Comparison of ENCODE assay signal across 23 cellular contexts in the genomic region with DNA sequence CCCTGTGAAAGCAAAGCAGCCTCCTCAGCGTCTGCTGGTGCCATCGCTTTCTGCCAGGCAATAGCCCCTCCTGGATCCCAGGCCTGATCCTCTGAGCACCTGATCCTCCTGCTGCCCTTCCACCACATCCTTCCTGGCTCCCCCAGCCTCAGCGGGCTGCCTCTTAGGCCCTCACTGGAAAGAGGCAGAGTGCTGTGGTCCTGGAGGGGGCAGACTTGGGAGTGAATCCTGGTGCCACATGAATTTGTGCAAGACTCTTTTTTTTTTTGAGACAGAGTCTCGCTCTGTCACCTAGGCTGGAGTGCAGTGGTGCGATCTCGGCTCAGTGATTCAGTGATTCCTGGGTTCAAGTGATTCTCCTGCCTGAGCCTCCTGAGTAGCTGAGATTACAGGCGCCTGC. TPM values are rescaled to one million over a fixed set of nuclear protein-coding genes. Genes with fewer than 3 reads are reported as not detected.
A peak's percentile ranks its signal among the peaks of the same experiment; 100 is the strongest.
DNase-seq lines count a peak whose midpoint lies in the region; ATAC-seq, FAIRE-seq and TF ChIP-seq lines count a peak whose summit lies in the region.
"Had no signal": no experiment of that assay in that cellular context is flagged by ENCODE, and none has a peak within 500 bp of the region (broad histone marks: within the 10 kb centered on the region; RNA-seq: fewer than 3 reads in every experiment).

No MANE protein-coding gene starts in this region.

- H3K9me3 ChIP-seq in H1 (ENCODE audit: insufficient read depth in 2 of 2, low read depth in 1 of 2, low read length in 1 of 2) = no peaks in the 10 kb centered on the region
- H3K9me3 ChIP-seq: A549; BE2C; BLaER1 treated with 17β-estradiol and CSF1 and Interleukin-3, amounts not matched to agents 10 nM and 100 nM had no signal

- CTCF ChIA-PET in H1 (lab: Charles Lee; ENCODE audit: partially characterized antibody) = interaction anchor here (1.0 to 2.7 kb wide), 5 partner anchors 10 to 31 kb away, joined by 3 to 13 read pairs (median 4); a partner anchor contains a TSS

- H4K8ac ChIP-seq in H1 (ENCODE audit: extremely low read depth, insufficient read depth, low read length) = peak overlapping the region; percentile 2; the same call in 1 of the 2 replicates

- no peak overlapping the region for H2BK5ac ChIP-seq in H1 (ENCODE audit: low read depth, low read length)

- no peak for TF ChIP-seq EP300 in H1 (IDR thresholded peaks at IDR 0.05; ENCODE audit: borderline replicate concordance in 1 of 2, low read depth in 2 of 2, low read length in 2 of 2)

- no peaks in the 10 kb centered on the region for H3K23me2 ChIP-seq in H1 (ENCODE audit: low read depth, low read length)

- no peak overlapping the region for H2BK120ac ChIP-seq in H1 (replicated peaks; ENCODE audit: low read depth, low read length)

- no peak overlapping the region for H3K18ac ChIP-seq in H1 (ENCODE audit: extremely low read depth, low read length)

- H4K5ac ChIP-seq in H1 (ENCODE audit: insufficient read length, low read depth, low read length) = no peak overlapping the region

- peaks cover 14% of the 10 kb centered on the region for H3K4me1 Mint-ChIP-seq in activated CD4-positive, alpha-beta T cell treated with anti-CD3 and anti-CD28 coated beads, Interleukin-2, amount 10 ng/mL, durations not matched to agents 24 days and 14 days

- H3K9ac ChIP-seq in H1 (replicated peaks in 1 of 4; ENCODE audit: extremely low read depth in 1 of 4, low read depth in 3 of 4, low read length in 3 of 4) = no peak overlapping the region

- H2AFZ ChIP-seq in H1 (ENCODE audit: low read length) = no peak overlapping the region

- H3K27ac Mint-ChIP-seq in activated CD4-positive, alpha-beta T cell treated with anti-CD3 and anti-CD28 coated beads, Interleukin-2, amount 10 ng/mL, durations not matched to agents 24 days and 14 days = no peak overlapping the region
- H3K27ac Mint-ChIP-seq: CD4-positive, alpha-beta T cell had no signal

- H3K27me3 ChIP-seq in H7 (ENCODE audit: control insufficient read depth, insufficient read depth, low read length) (no peaks in the 10 kb centered on the region), H1 (replicated peaks in 1 of 4; ENCODE audit: control insufficient read depth in 3 of 4, extremely low read depth in 1 of 4, insufficient read depth in 3 of 4, low read length in 3 of 4) (no peaks in the 10 kb centered on the region)
- H3K27me3 ChIP-seq: BE2C; BLaER1 treated with 17β-estradiol and CSF1 and Interleukin-3, amounts not matched to agents 10 nM and 100 nM had no signal

- no peak overlapping the region for H3K4me2 ChIP-seq in H1 (ENCODE audit: insufficient read depth in 1 of 2, low read depth in 2 of 2, low read length in 2 of 2)
- H3K4me2 ChIP-seq: A549 had no signal

- no peaks in the 10 kb centered on the region for H3K79me1 ChIP-seq in H1 (ENCODE audit: low read depth, low read length)

- no peak overlapping the region for H3K27ac ChIP-seq in H1 (ENCODE audit: low read depth, low read length)
- H3K27ac ChIP-seq: A549; BLaER1 treated with 17β-estradiol and CSF1 and Interleukin-3, amounts not matched to agents 10 nM and 100 nM had no signal

- intact Hi-C loops in activated CD4-positive, alpha-beta T cell treated with anti-CD3 and anti-CD28 coated beads, Interleukin-2, amount 10 ng/mL, durations not matched to agents 24 days and 14 days (cut with micrococcal nuclease) = loop anchor here (5.0 kb wide), 1 partner anchor 486 kb away; a partner anchor contains a TSS

- no peak overlapping the region for H2BK15ac ChIP-seq in H1 (ENCODE audit: low read length)

- no peaks in the 10 kb centered on the region for H3K36me3 Mint-ChIP-seq in activated CD4-positive, alpha-beta T cell treated with anti-CD3 and anti-CD28 coated beads, Interleukin-2, amount 10 ng/mL, durations not matched to agents 24 days and 14 days (ENCODE audit: low read depth)

- peak; percentile 55 for DNase-seq in activated CD4-positive, alpha-beta T cell treated with anti-CD3 and anti-CD28 coated beads, Interleukin-2, amount 10 ng/mL, durations not matched to agents 24 days and 14 days
- no peak for DNase-seq in activated CD4-positive, alpha-beta T cell treated with anti-CD3 and anti-CD28 coated beads, Interleukin-2, amount 50 U/mL, for 1 hour
- peak; percentile 27 for DNase-seq in H7
- DNase-seq in H1 (ENCODE audit: low read depth in 1 of 2, low spot score in 2 of 2) = no peak
- DNase-seq in activated naive CD4-positive, alpha-beta T cell treated with anti-CD3 and anti-CD28 coated beads, Interleukin-2, amount 50 U/mL, for 16 hours = no peak
- DNase-seq: 8988T; ACHN; AML-193; BE2C; CD4-positive, alpha-beta T cell; CD8-positive, alpha-beta memory T cell; DMS 273 treated with DMSO at 0.1 percent for 48 hours; DMS79; EL; GDM1; HCEC 1CT had no signal

- TF ChIP-seq RAD21 in H1 (IDR thresholded peaks at IDR 0.05 in 1 of 2, conservative IDR thresholded peaks at IDR 0.05 in 1 of 2; ENCODE audit: low read depth in 2 of 2, low read length in 2 of 2) = no peak

- no peak overlapping the region for H4K91ac ChIP-seq in H1 (replicated peaks; ENCODE audit: insufficient read length, low read length)

- no peak for ATAC-seq in HG03139 (IDR thresholded peaks at IDR 0.05; ENCODE audit: unreplicated experiment)
- ATAC-seq: A549, GM12878 had no signal

- no peaks in the 10 kb centered on the region for H3K27me3 Mint-ChIP-seq in activated CD4-positive, alpha-beta T cell treated with anti-CD3 and anti-CD28 coated beads, Interleukin-2, amount 10 ng/mL, durations not matched to agents 24 days and 14 days
- H3K27me3 Mint-ChIP-seq: CD4-positive, alpha-beta T cell; CD8-positive, alpha-beta memory T cell had no signal

- no peak overlapping the region for H3K4ac ChIP-seq in H1 (replicated peaks; ENCODE audit: insufficient read length, low read depth, low read length)

- H3K79me2 ChIP-seq in H1 (ENCODE audit: control insufficient read depth in 1 of 2, insufficient read depth in 2 of 2, low read length in 2 of 2) = no peaks in the 10 kb centered on the region

- H3K36me3 ChIP-seq in H7 (replicated peaks; ENCODE audit: control insufficient read depth, insufficient read depth, low read length) (no peaks in the 10 kb centered on the region), H1 (ENCODE audit: control insufficient read depth in 2 of 4, insufficient read depth in 4 of 4, low read length in 3 of 4) (no peaks in the 10 kb centered on the region)
- H3K36me3 ChIP-seq: BE2C had no signal

- no peak overlapping the region for H2AK5ac ChIP-seq in H1 (ENCODE audit: low read depth, low read length)

- TF ChIP-seq POLR2A in H1 (IDR thresholded peaks at IDR 0.05; ENCODE audit: control extremely low read depth in 1 of 2, low read depth in 2 of 2, low read length in 2 of 2) = no peak

- TF ChIP-seq CTCF in H1 (IDR thresholded peaks at IDR 0.05; ENCODE audit: control extremely low read depth in 1 of 3, insufficient read depth in 1 of 3, low read depth in 1 of 3, low read length in 3 of 3) = no peak

- no peak for FAIRE-seq in H1 (lab: Jason Lieb, UNC)
- FAIRE-seq: A549, D721Med, GM12878 had no signal

- H3K9me3 Mint-ChIP-seq in activated CD4-positive, alpha-beta T cell treated with anti-CD3 and anti-CD28 coated beads, Interleukin-2, amount 10 ng/mL, durations not matched to agents 24 days and 14 days = no peaks in the 10 kb centered on the region
- H3K9me3 Mint-ChIP-seq: CD4-positive, alpha-beta T cell; CD8-positive, alpha-beta memory T cell had no signal

- no peak overlapping the region for H2BK20ac ChIP-seq in H1 (ENCODE audit: low read length)

- H3K4me3 ChIP-seq in H7 (ENCODE audit: insufficient read depth, low read depth, low read length) (no peak overlapping the region), H1 (ENCODE audit: extremely low read depth in 1 of 4, insufficient read depth in 2 of 4, low read depth in 3 of 4, low read length in 4 of 4) (no peak overlapping the region)
- H3K4me3 ChIP-seq: A549; BLaER1 treated with 17β-estradiol and CSF1 and Interleukin-3, amounts not matched to agents 10 nM and 100 nM; GM12878 had no signal

- H3K4me1 ChIP-seq in H1 (replicated peaks in 1 of 4; ENCODE audit: control insufficient read depth in 3 of 4, insufficient read depth in 4 of 4, low read length in 3 of 4) = peaks cover 0 to 4% (median 3%) of the 10 kb centered on the region in 4 experiments; a peak in 5 of 7 replicates

- no peak overlapping the region for H3K56ac ChIP-seq in H1 (replicated peaks; ENCODE audit: insufficient read length, low read depth, low read length)

- no peak overlapping the region for H3K14ac ChIP-seq in H1 (ENCODE audit: insufficient read length)

- no peak overlapping the region for H2BK12ac ChIP-seq in H1 (ENCODE audit: low read depth, low read length)

- 87% methylated on average over 7 of the region's 7 CpGs; no CpG with 5 or more reads in 1 of the 2 experiments for WGBS in H1 (ENCODE audit: extremely low coverage in 1 of 2, insufficient coverage in 1 of 2, insufficient read length in 1 of 2, insufficient replicate concordance in 2 of 2, low coverage in 1 of 2, low lambda C conversion rate in 2 of 2, missing lambda C conversion rate in 1 of 2), 2 experiments

- POLR2A ChIA-PET in H1 (lab: Charles Lee; ENCODE audit: partially characterized antibody) = no interaction called here

- H3K4me3 Mint-ChIP-seq in activated CD4-positive, alpha-beta T cell treated with anti-CD3 and anti-CD28 coated beads, Interleukin-2, amount 10 ng/mL, durations not matched to agents 24 days and 14 days = no peak overlapping the region

- peaks cover 0 to 1% of the 10 kb centered on the region in 2 experiments for H4K20me1 ChIP-seq in H1 (replicated peaks in 1 of 2; ENCODE audit: control insufficient read depth in 1 of 2, insufficient read depth in 2 of 2, low read length in 2 of 2)
- H4K20me1 ChIP-seq: BLaER1 treated with 17β-estradiol and CSF1 and Interleukin-3, amounts not matched to agents 10 nM and 100 nM had no signal

- no peak overlapping the region for H3K23ac ChIP-seq in H1 (ENCODE audit: insufficient read length)

RNA-seq across cellular contexts. Expression of a gene that starts 3.1 kb away (rescaled TPM):
- 14.4 and 17.5 TPM in 2 replicates for total RNA-seq in activated CD4-positive, alpha-beta T cell treated with anti-CD3 and anti-CD28 coated beads, Interleukin-2, amount 10 ng/mL, durations not matched to agents 24 days and 14 days
- total RNA-seq in H7 (2014; rRNA removed; shearing (Covaris generic)) = 11.5 and 24.3 TPM in 2 replicates
- total RNA-seq in H1 (2021; fragmentation: NEBNext Ultra II Directional; extraction: Animal tissue kit (Norgen Biotek cat#: 25700)) = 7.1 and 7.4 TPM in 2 replicates
- 8.1 and 14.8 TPM in 2 replicates for polyA plus RNA-seq in H1 (2011; rRNA removed)
- 8.8 TPM for polyA plus RNA-seq in H1 (2011; cell fraction: cytosol; rRNA removed)
- 16.4 TPM for polyA plus RNA-seq in H1 (2011; cell fraction: nucleus; rRNA removed)
- polyA plus RNA-seq in H1 (2012, experiment 1 of 2) = 5.4 to 9.7 TPM (median 8.9 TPM) in 4 replicates
- 8.8 TPM for polyA plus RNA-seq in H1 (2012, experiment 2 of 2)
- 9.0 TPM for polyA plus RNA-seq in H1 (2013, experiment 1 of 2)
- polyA plus RNA-seq in H1 (2013, experiment 2 of 2) = 9.0 TPM
- 5.4 and 7.0 TPM in 2 replicates for polyA minus RNA-seq in H1 (2011; rRNA and poly(A)+ RNA removed)
- 5.5 TPM for polyA minus RNA-seq in H1 (2011; cell fraction: cytosol; rRNA and poly(A)+ RNA removed)
- polyA minus RNA-seq in H1 (2011; cell fraction: nucleus; rRNA and poly(A)+ RNA removed) = 5.1 TPM

RNA-seq across cellular contexts. Expression of a gene that starts 6.0 kb away (rescaled TPM):
- not detected in 2 replicates for total RNA-seq in activated CD4-positive, alpha-beta T cell treated with anti-CD3 and anti-CD28 coated beads, Interleukin-2, amount 10 ng/mL, durations not matched to agents 24 days and 14 days
- 0.26 TPM in 1 of 2 replicates, not detected in the other for total RNA-seq in H7 (2014; rRNA removed; shearing (Covaris generic))
- not detected in 2 replicates for total RNA-seq in H1 (2021; fragmentation: NEBNext Ultra II Directional; extraction: Animal tissue kit (Norgen Biotek cat#: 25700))
- not detected in 2 replicates for polyA plus RNA-seq in H1 (2011; rRNA removed)
- polyA plus RNA-seq in H1 (2011; cell fraction: cytosol; rRNA removed) = not detected
- polyA plus RNA-seq in H1 (2011; cell fraction: nucleus; rRNA removed) = not detected
- not detected in 4 replicates for polyA plus RNA-seq in H1 (2012, experiment 1 of 2)
- polyA plus RNA-seq in H1 (2012, experiment 2 of 2) = not detected
- polyA plus RNA-seq in H1 (2013, experiment 1 of 2) = 0.22 TPM
- polyA plus RNA-seq in H1 (2013, experiment 2 of 2) = 0.28 TPM
- polyA minus RNA-seq in H1 (2011; rRNA and poly(A)+ RNA removed) = not detected in 2 replicates
- polyA minus RNA-seq in H1 (2011; cell fraction: cytosol; rRNA and poly(A)+ RNA removed) = not detected
- polyA minus RNA-seq in H1 (2011; cell fraction: nucleus; rRNA and poly(A)+ RNA removed) = not detected
- total RNA-seq: CD4-positive, alpha-beta T cell; CD8-positive, alpha-beta memory T cell; H4 had no signal
- polyA plus RNA-seq: CD14-positive monocyte; CD8-positive, alpha-beta memory T cell; GM12878 had no signal

RNA-seq across cellular contexts. Expression of a gene that starts 10.3 kb away (rescaled TPM):
- total RNA-seq in activated CD4-positive, alpha-beta T cell treated with anti-CD3 and anti-CD28 coated beads, Interleukin-2, amount 10 ng/mL, durations not matched to agents 24 days and 14 days = 1.6 and 2.3 TPM in 2 replicates
- 0.10 TPM in 1 of 2 replicates, not detected in the other for total RNA-seq in H7 (2014; rRNA removed; shearing (Covaris generic))
- total RNA-seq in H1 (2021; fragmentation: NEBNext Ultra II Directional; extraction: Animal tissue kit (Norgen Biotek cat#: 25700)) = 0.47 and 0.59 TPM in 2 replicates
- 0.44 and 0.53 TPM in 2 replicates for polyA plus RNA-seq in H1 (2011; rRNA removed)
- polyA plus RNA-seq in H1 (2011; cell fraction: cytosol; rRNA removed) = 0.40 TPM
- polyA plus RNA-seq in H1 (2011; cell fraction: nucleus; rRNA removed) = 1.4 TPM
- polyA plus RNA-seq in H1 (2012, experiment 1 of 2) = 0.13 to 0.37 TPM (median 0.26 TPM) in 4 replicates
- 0.17 TPM for polyA plus RNA-seq in H1 (2012, experiment 2 of 2)
- polyA plus RNA-seq in H1 (2013, experiment 1 of 2) = 0.41 TPM
- 0.46 TPM for polyA plus RNA-seq in H1 (2013, experiment 2 of 2)
- polyA minus RNA-seq in H1 (2011; rRNA and poly(A)+ RNA removed) = 0.59 and 0.69 TPM in 2 replicates
- not detected for polyA minus RNA-seq in H1 (2011; cell fraction: cytosol; rRNA and poly(A)+ RNA removed)
- polyA minus RNA-seq in H1 (2011; cell fraction: nucleus; rRNA and poly(A)+ RNA removed) = 0.60 TPM
- polyA plus RNA-seq: CD14-positive monocyte; CD8-positive, alpha-beta memory T cell had no signal

RNA-seq across cellular contexts. Expression of a gene that starts 36.4 kb away (rescaled TPM):
- total RNA-seq in activated CD4-positive, alpha-beta T cell treated with anti-CD3 and anti-CD28 coated beads, Interleukin-2, amount 10 ng/mL, durations not matched to agents 24 days and 14 days = 55.8 and 64.6 TPM in 2 replicates
- total RNA-seq in H7 (2014; rRNA removed; shearing (Covaris generic)) = 82.9 and 91.4 TPM in 2 replicates
- 67.1 and 67.7 TPM in 2 replicates for total RNA-seq in H1 (2021; fragmentation: NEBNext Ultra II Directional; extraction: Animal tissue kit (Norgen Biotek cat#: 25700))
- 123 and 150 TPM in 2 replicates for polyA plus RNA-seq in H1 (2011; rRNA removed)
- polyA plus RNA-seq in H1 (2011; cell fraction: cytosol; rRNA removed) = 110 TPM
- polyA plus RNA-seq in H1 (2011; cell fraction: nucleus; rRNA removed) = 81.4 TPM
- 70.1 to 88.8 TPM (median 82.2 TPM) in 4 replicates for polyA plus RNA-seq in H1 (2012, experiment 1 of 2)
- polyA plus RNA-seq in H1 (2012, experiment 2 of 2) = 94.1 TPM
- polyA plus RNA-seq in H1 (2013, experiment 1 of 2) = 76.8 TPM
- polyA plus RNA-seq in H1 (2013, experiment 2 of 2) = 72.7 TPM
- polyA minus RNA-seq in H1 (2011; rRNA and poly(A)+ RNA removed) = 52.5 and 59.7 TPM in 2 replicates
- polyA minus RNA-seq in H1 (2011; cell fraction: cytosol; rRNA and poly(A)+ RNA removed) = 38.7 TPM
- 22.6 TPM for polyA minus RNA-seq in H1 (2011; cell fraction: nucleus; rRNA and poly(A)+ RNA removed)

Comparison
In these comparisons a context has a peak if more than half of its experiments do, and no peak if none do; other contexts are left out.
1. DNase-seq: peak in activated CD4-positive, alpha-beta T cell treated with anti-CD3 and anti-CD28 coated beads, Interleukin-2, amount 10 ng/mL, durations not matched to agents 24 days and 14 days (single experiment) and H7 (single experiment); none in activated CD4-positive, alpha-beta T cell treated with anti-CD3 and anti-CD28 coated beads, Interleukin-2, amount 50 U/mL, for 1 hour (single experiment), H1 (0 of 2) and activated naive CD4-positive, alpha-beta T cell treated with anti-CD3 and anti-CD28 coated beads, Interleukin-2, amount 50 U/mL, for 16 hours (single experiment).